ENCODE assay signal across 8 cellular contexts in genomic region chr13:44969858-44970484, GRCh38. TPM values are rescaled to one million over a fixed set of nuclear protein-coding genes. Genes with fewer than 3 reads are reported as not detected.
DNase-seq lines count a peak whose midpoint lies in the region; ATAC-seq, FAIRE-seq and TF ChIP-seq lines count a peak whose summit lies in the region.

No MANE protein-coding gene starts in this region.

- no peak overlapping the region for H3K4me3 ChIP-seq in right lobe of liver

- 47% methylated on average over 2 of the region's 2 CpGs for WGBS in right lobe of liver (ENCODE audit: insufficient coverage, low coverage, low lambda C conversion rate, missing lambda C conversion rate)

- FAIRE-seq in GM19239 (lab: Jason Lieb, UNC), result peak; percentile 84

- DNase-seq in AG09319 (ENCODE audit: extremely low read depth, low read depth) (peak; percentile 37), GM19239 (ENCODE audit: insufficient read length, low spot score) (no peak), NCI-H526 treated with DMSO at 0.1 percent for 48 hours (lab: John Stamatoyannopoulos, UW) (peak; percentile 17), right lobe of liver (no peak), NK-92 (lab: John Stamatoyannopoulos, UW; ENCODE audit: unreplicated experiment) (no peak)

- H3K36me3 ChIP-seq in right lobe of liver, result peaks cover 0 to 15% (median 0%) of the 10 kb centered on the region in 4 donors

- peak; percentile 72 for TF ChIP-seq CTCF in AG09319 (IDR thresholded peaks at IDR 0.05; ENCODE audit: low read depth, low read length)
- TF ChIP-seq CTCF in right lobe of liver (IDR thresholded peaks at IDR 0.05), result peak; percentile 70 to 82 (median 76)

- TF ChIP-seq POLR2A in right lobe of liver (IDR thresholded peaks at IDR 0.05), result no peak

- H3K27me3 ChIP-seq in right lobe of liver, result no peaks in the 10 kb centered on the region

- H3K27ac ChIP-seq in cingulate gyrus (ENCODE audit: low read depth, low read length) (peak overlapping the region; percentile 34), right lobe of liver (no peak overlapping the region)

- ATAC-seq in right lobe of liver, result peak; percentile 83 to 88 (median 86)
- no peak for ATAC-seq in HG02759 (IDR thresholded peaks at IDR 0.05; ENCODE audit: unreplicated experiment)
- no peak for ATAC-seq in HG02571 (IDR thresholded peaks at IDR 0.05; ENCODE audit: unreplicated experiment)

- H3K9me3 ChIP-seq in right lobe of liver, result no peaks in the 10 kb centered on the region

- intact Hi-C loops in right lobe of liver (cut with DNase I), result loop anchor here in 1 of 2 donors (10.0 kb wide), 1 partner anchor 485 kb away; no protein-coding TSS in a partner anchor

- H3K4me1 ChIP-seq in right lobe of liver, result no peaks in the 10 kb centered on the region

RNA-seq across cellular contexts. Expression of gene NUFIP1, which starts 19.3 kb away (rescaled TPM):
- 1 to 10 TPM; 1.1 to 2.3 (median 2.0) TPM for total RNA-seq in right lobe of liver

RNA-seq across cellular contexts. Expression of gene GPALPP1, which starts 19.4 kb away (rescaled TPM):
- 1 to 10 TPM; 6.8 to 10.0 (median 8.4) TPM for total RNA-seq in right lobe of liver

Comparison
In these comparisons a context has a peak if more than half of its experiments do, and no peak if none do; other contexts are left out.
1. DNase-seq: peak in AG09319 (single experiment) and NCI-H526 treated with DMSO at 0.1 percent for 48 hours (single experiment); none in GM19239 (single experiment), right lobe of liver (0 of 3) and NK-92 (single experiment).
2. ATAC-seq: peak in right lobe of liver (4 of 4); none in HG02759 (single experiment) and HG02571 (single experiment).